8 cellular contexts compared by ENCODE assay signal in the genomic region with DNA sequence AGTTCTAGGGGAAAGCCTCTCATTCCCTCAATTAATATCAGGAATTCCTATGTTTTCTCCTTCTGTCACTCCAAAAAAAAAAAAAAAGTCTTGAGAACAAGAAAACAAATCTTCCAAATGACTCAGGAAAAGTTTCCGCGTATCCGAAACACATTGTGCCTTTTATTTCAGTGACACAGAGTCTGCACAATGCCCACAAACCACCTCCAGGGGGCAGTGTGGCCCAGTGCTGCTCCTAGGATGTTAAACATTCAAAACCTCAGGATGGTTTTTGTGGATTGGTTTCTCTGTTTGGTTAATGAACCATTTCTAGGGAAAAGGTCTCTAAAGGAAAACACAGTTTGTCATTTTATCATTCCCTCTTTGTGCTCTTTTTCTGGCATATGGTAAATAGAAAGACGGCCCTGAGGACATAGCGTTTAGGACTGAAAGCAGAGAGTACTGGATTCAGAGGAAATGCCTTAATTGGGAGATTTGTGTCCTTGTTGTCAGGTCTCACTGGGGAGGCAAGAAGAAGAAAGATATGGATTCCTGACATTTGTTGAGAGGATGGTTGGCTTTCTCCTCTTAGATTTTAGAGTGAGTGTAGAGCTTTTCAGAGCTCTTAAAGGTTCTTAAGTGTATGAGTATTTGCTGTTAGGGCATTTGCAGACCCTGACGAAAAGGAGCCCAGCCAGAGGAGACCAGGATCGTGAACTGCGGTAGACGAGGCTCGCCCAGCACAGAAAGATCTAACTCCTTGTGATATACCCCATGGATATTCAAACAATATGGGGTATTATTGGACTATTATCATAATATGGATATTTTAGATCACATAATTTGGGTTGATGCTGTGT.
A peak's percentile ranks its signal among the peaks of the same experiment; 100 is the strongest.
DNase-seq lines count a peak whose midpoint lies in the region; ATAC-seq and TF ChIP-seq lines count a peak whose summit lies in the region.

No MANE protein-coding gene starts in this region.

- no peak overlapping the region for H3K9ac ChIP-seq in fibroblast of lung (ENCODE audit: insufficient read depth, low read length)

- POLR2A ChIA-PET in OCI-LY7 (lab: Charles Lee) = no interaction called here
- POLR2A ChIA-PET in naive thymus-derived CD8-positive, alpha-beta T cell (lab: Charles Lee) = no interaction called here

- peak overlapping the region in 1 of 10 donors; percentile 0 for H3K27ac Mint-ChIP-seq in naive thymus-derived CD8-positive, alpha-beta T cell

- no TSS peak for BruUV-seq in OCI-LY7 (replicated peaks; lab: Mats Ljungman, UMichigan)

- H3K4me1 Mint-ChIP-seq in activated T-cell treated with anti-CD3 and anti-CD28 coated beads, Interleukin-2, amount 50 U/mL, for 4 hours (ENCODE audit: low read depth) = no peaks in the 10 kb centered on the region
- peaks cover 0 to 4% (median under 1%) of the 10 kb centered on the region in 4 donors for H3K4me1 Mint-ChIP-seq in naive thymus-derived CD8-positive, alpha-beta T cell

- no peaks in the 10 kb centered on the region for H3K27me3 ChIP-seq in fibroblast of lung (ENCODE audit: control insufficient read depth, insufficient read depth, low read length)

- H3K9me2 ChIP-seq in OCI-LY7 (ENCODE audit: insufficient read depth, low read length) = no peaks in the 10 kb centered on the region

- CTCF ChIA-PET in OCI-LY7 (lab: Charles Lee; ENCODE audit: unreplicated experiment) = no interaction called here

- H3K27ac ChIP-seq in OCI-LY7 (ENCODE audit: low read depth, low read length, poor library complexity, severe bottlenecking) = no peak overlapping the region
- H3K27ac ChIP-seq in fibroblast of lung (ENCODE audit: insufficient read depth, low read length) = no peak overlapping the region

- H3K4me2 ChIP-seq in OCI-LY7 (ENCODE audit: low read length) (no peak overlapping the region), fibroblast of lung (ENCODE audit: extremely low read depth, insufficient read depth, low read length) (peak overlapping the region; percentile 59)

- peaks cover 12% of the 10 kb centered on the region for H3K27me3 Mint-ChIP-seq in activated T-cell treated with anti-CD3 and anti-CD28 coated beads, Interleukin-2, amount 50 U/mL, for 4 hours (ENCODE audit: low read depth)
- H3K27me3 Mint-ChIP-seq in naive thymus-derived CD8-positive, alpha-beta T cell = peaks cover 9 to 21% (median 18%) of the 10 kb centered on the region in 5 donors

- ATAC-seq in GM18873 (IDR thresholded peaks at IDR 0.05; ENCODE audit: low FRiP score, unreplicated experiment) = peak; percentile 68
- ATAC-seq in HG03342 (IDR thresholded peaks at IDR 0.05; ENCODE audit: unreplicated experiment) = peak; percentile 91
- ATAC-seq in activated T-cell treated with anti-CD3 and anti-CD28 coated beads, Interleukin-2, amount 50 U/mL, for 4 hours = peak; percentile 46 to 48
- peak in 1 of 2 donors; percentile 54 for ATAC-seq in naive thymus-derived CD8-positive, alpha-beta T cell

- H2AFZ ChIP-seq in OCI-LY7 (ENCODE audit: low read length) = no peak overlapping the region
- peak overlapping the region; percentile 44 for H2AFZ ChIP-seq in fibroblast of lung (ENCODE audit: low read length)

- H3K36me3 ChIP-seq in OCI-LY7 (ENCODE audit: insufficient read depth, low read length) = no peaks in the 10 kb centered on the region
- H3K36me3 ChIP-seq in fibroblast of lung (ENCODE audit: control insufficient read depth, insufficient read depth, low read length) = no peaks in the 10 kb centered on the region

- H3K9me3 ChIP-seq in OCI-LY7 (ENCODE audit: low read length) (no peaks in the 10 kb centered on the region), fibroblast of lung (ENCODE audit: control insufficient read depth, insufficient read depth, low read depth, low read length) (no peaks in the 10 kb centered on the region)

- intact Hi-C loops in OCI-LY7 (cut with micrococcal nuclease; ENCODE audit: unreplicated experiment) = loop anchor here (2.0 kb wide), 1 partner anchor 344 kb away; no protein-coding TSS in a partner anchor

- H4K20me1 ChIP-seq in OCI-LY7 (ENCODE audit: insufficient read depth, low read length) (no peaks in the 10 kb centered on the region), fibroblast of lung (ENCODE audit: control insufficient read depth, extremely low read depth, insufficient read depth, low read length) (no peaks in the 10 kb centered on the region)

- no peaks in the 10 kb centered on the region for H3K4me1 ChIP-seq in OCI-LY7 (ENCODE audit: insufficient read depth, low read length, poor library complexity, severe bottlenecking)
- no peaks in the 10 kb centered on the region for H3K4me1 ChIP-seq in fibroblast of lung (ENCODE audit: control insufficient read depth, extremely low read depth, insufficient read depth, low read length)

- H3K4me3 Mint-ChIP-seq in activated T-cell treated with anti-CD3 and anti-CD28 coated beads, Interleukin-2, amount 50 U/mL, for 4 hours = no peak overlapping the region
- no peak overlapping the region for H3K4me3 Mint-ChIP-seq in naive thymus-derived CD8-positive, alpha-beta T cell

- DNase-seq in AML-193 (lab: John Stamatoyannopoulos, UW) (peak; percentile 9 to 22), OCI-LY7 (ENCODE audit: low spot score) (peak; percentile 41), fibroblast of lung (ENCODE audit: low read depth in 2 of 2) (peak; percentile 54 to 89)
- peak; percentile 45 for DNase-seq in activated T-cell treated with anti-CD3 and anti-CD28 coated beads, Interleukin-2, amount 50 U/mL, for 4 hours
- peak in 9 of 10 donors; percentile 2 to 64 (median 44) for DNase-seq in naive thymus-derived CD8-positive, alpha-beta T cell
- DNase-seq in stimulated activated CD8-positive, alpha-beta memory T cell treated with anti-CD3 and anti-CD28 coated beads, Interleukin-7, amount 100 ng/mL, for 4 hours (ENCODE audit: low read depth in 2 of 2) = peak; percentile 16 to 29

- no peaks in the 10 kb centered on the region for H3K9me3 Mint-ChIP-seq in activated T-cell treated with anti-CD3 and anti-CD28 coated beads, Interleukin-2, amount 50 U/mL, for 4 hours
- H3K9me3 Mint-ChIP-seq in naive thymus-derived CD8-positive, alpha-beta T cell = no peaks in the 10 kb centered on the region

- TF ChIP-seq CTCF in OCI-LY7 (conservative IDR thresholded peaks at IDR 0.05; ENCODE audit: low read length) (peak; percentile 94), fibroblast of lung (conservative IDR thresholded peaks at IDR 0.05 in 1 of 2, IDR thresholded peaks at IDR 0.05 in 1 of 2; ENCODE audit: low read depth in 1 of 2, low read length in 2 of 2) (peak; percentile 98 to 99)

- H3K36me3 Mint-ChIP-seq in activated T-cell treated with anti-CD3 and anti-CD28 coated beads, Interleukin-2, amount 50 U/mL, for 4 hours (ENCODE audit: insufficient read depth) = no peaks in the 10 kb centered on the region
- no peaks in the 10 kb centered on the region for H3K36me3 Mint-ChIP-seq in naive thymus-derived CD8-positive, alpha-beta T cell

- H3K79me2 ChIP-seq in OCI-LY7 (ENCODE audit: insufficient read depth, low read depth, low read length) (no peaks in the 10 kb centered on the region), fibroblast of lung (ENCODE audit: control insufficient read depth, insufficient read depth, low read length) (no peaks in the 10 kb centered on the region)

- H3K4me3 ChIP-seq in OCI-LY7 (ENCODE audit: low read depth, low read length, poor library complexity, severe bottlenecking) (no peak overlapping the region), fibroblast of lung (replicated peaks in 1 of 4; ENCODE audit: control extremely low read depth in 1 of 4, insufficient read depth in 1 of 4, low read depth in 3 of 4, low read length in 4 of 4) (peak overlapping the region in 3 of 4 experiments; percentile 12 to 34 (median 29))

Comparison
In these comparisons a context has a peak if more than half of its experiments do, and no peak if none do; other contexts are left out.
1. DNase-seq: peak in every context shown above with its lines; median percentile 72 in fibroblast of lung; 45 in activated T-cell treated with anti-CD3 and anti-CD28 coated beads, Interleukin-2, amount 50 U/mL, for 4 hours; 44 in naive thymus-derived CD8-positive, alpha-beta T cell; 41 in OCI-LY7; 22 in stimulated activated CD8-positive, alpha-beta memory T cell treated with anti-CD3 and anti-CD28 coated beads, Interleukin-7, amount 100 ng/mL, for 4 hours; 16 in AML-193.